ENCODE assay signal across 17 cellular contexts in genomic region chr10:34405611-34406462, GRCh38.
DNase-seq lines count a peak whose midpoint lies in the region; ATAC-seq and TF ChIP-seq lines count a peak whose summit lies in the region.
"Had no signal": no experiment of that assay in that cellular context is flagged by ENCODE, and none has a peak within 500 bp of the region (broad histone marks: within the 10 kb centered on the region; RNA-seq: fewer than 3 reads in every experiment).

No MANE protein-coding gene starts in this region.

- no TSS peak for BruUV-seq in Panc1 (replicated peaks; lab: Mats Ljungman, UMichigan)

- ATAC-seq in Panc1 (peak; percentile 74), GM21360 (IDR thresholded peaks at IDR 0.05; ENCODE audit: unreplicated experiment) (no peak), HG03280 (IDR thresholded peaks at IDR 0.05; ENCODE audit: unreplicated experiment) (no peak)
- ATAC-seq: lower lobe of right lung; stimulated activated naive CD8-positive, alpha-beta T cell treated with anti-CD3 and anti-CD28 coated beads, Interleukin-15, amount 100 ng/mL, for 72 hours had no signal

- no peak overlapping the region for H3K4me3 ChIP-seq in Panc1 (ENCODE audit: low read depth in 2 of 2, low read length in 2 of 2)
- no peak overlapping the region for H3K4me3 ChIP-seq in brain microvascular endothelial cell (ENCODE audit: low read depth, low read length)
- no peak overlapping the region for H3K4me3 ChIP-seq in mesodermal cell (ENCODE audit: extremely low read depth, insufficient read depth, low read length, poor library complexity, severe bottlenecking)
- H3K4me3 ChIP-seq in esophagus squamous epithelium: no peak overlapping the region
- no peak overlapping the region for H3K4me3 ChIP-seq in effector memory CD4-positive, alpha-beta T cell (ENCODE audit: insufficient read depth, low read depth, low read length, poor library complexity, severe bottlenecking)
- H3K4me3 ChIP-seq: lower lobe of right lung, MG63, skin epidermis had no signal

- H3K27ac ChIP-seq in Panc1 (ENCODE audit: low read length) (peak overlapping the region; percentile 9; the same call in 1 of the 2 replicates), brain microvascular endothelial cell (peak overlapping the region; percentile 30), mesodermal cell (ENCODE audit: low read depth, low read length, severe bottlenecking) (peak overlapping the region; percentile 75), esophagus squamous epithelium (no peak overlapping the region)
- H3K27ac ChIP-seq in effector memory CD4-positive, alpha-beta T cell (ENCODE audit: insufficient read depth, low read length, poor library complexity, severe bottlenecking): no peak overlapping the region
- H3K27ac ChIP-seq: lower lobe of right lung had no signal

- CTCF ChIA-PET in Panc1 (lab: Charles Lee): no interaction called here

- 85 to 100% methylated on average over 1 to 3 of the region's 3 CpGs for WGBS in mesodermal cell (ENCODE audit: insufficient coverage in 2 of 2), 2 experiments
- WGBS in esophagus squamous epithelium, 2 donors: 56 to 63% methylated on average over 3 of the region's 3 CpGs

- DNase-seq in ELR (ENCODE audit: low read depth): peak; percentile 72
- no peak for DNase-seq in Panc1 (ENCODE audit: low read depth, low spot score)
- no peak for DNase-seq in brain microvascular endothelial cell
- no peak for DNase-seq in esophagus squamous epithelium (lab: John Stamatoyannopoulos, UW)
- DNase-seq in effector memory CD4-positive, alpha-beta T cell: no peak
- DNase-seq: activated B cell treated with CpG ODN at 0.5 μM for 24 hours; C1 segment of cervical spinal cord; GF-D8; H9; lower lobe of right lung; MG63; NCI-H2081 treated with DMSO at 0.1 percent for 48 hours; stimulated activated naive CD8-positive, alpha-beta T cell treated with anti-CD3 and anti-CD28 coated beads, Interleukin-15, amount 100 ng/mL, for 72 hours had no signal

- TF ChIP-seq CTCF in Panc1 (IDR thresholded peaks at IDR 0.05): no peak
- no peak for TF ChIP-seq CTCF in brain microvascular endothelial cell (IDR thresholded peaks at IDR 0.05; ENCODE audit: low read depth, low read length, missing control alignments)
- TF ChIP-seq CTCF in esophagus squamous epithelium (IDR thresholded peaks at IDR 0.05): no peak

- no peaks in the 10 kb centered on the region for H3K36me3 ChIP-seq in Panc1 (ENCODE audit: control insufficient read depth, insufficient read depth, low read length)
- H3K36me3 ChIP-seq in brain microvascular endothelial cell (replicated peaks): no peaks in the 10 kb centered on the region
- H3K36me3 ChIP-seq in mesodermal cell (ENCODE audit: control insufficient read depth, insufficient read depth, low read length): no peaks in the 10 kb centered on the region
- no peaks in the 10 kb centered on the region for H3K36me3 ChIP-seq in esophagus squamous epithelium
- H3K36me3 ChIP-seq in effector memory CD4-positive, alpha-beta T cell (ENCODE audit: control insufficient read depth, insufficient read depth, low read length): no peaks in the 10 kb centered on the region
- H3K36me3 ChIP-seq: lower lobe of right lung, MG63 had no signal

- in situ Hi-C loops in Panc1 (cut with HindIII; ENCODE audit: low pct_unique_long_range_greater_than_20kb, low sequenced_read_pairs) (no loop called here), brain microvascular endothelial cell (cut with HindIII; ENCODE audit: low pct_ligation_motif_present, low sequenced_read_pairs) (no loop called here)

- intact Hi-C loops in Panc1 (cut with micrococcal nuclease; ENCODE audit: unreplicated experiment): no loop called here
- intact Hi-C loops in esophagus squamous epithelium (cut with DNase I): no loop called here

- H3K9me3 ChIP-seq in Panc1 (ENCODE audit: control insufficient read depth, insufficient read depth, low read depth, low read length) (no peaks in the 10 kb centered on the region), mesodermal cell (ENCODE audit: control insufficient read depth, low read length) (no peaks in the 10 kb centered on the region), esophagus squamous epithelium (no peaks in the 10 kb centered on the region)
- no peaks in the 10 kb centered on the region for H3K9me3 ChIP-seq in effector memory CD4-positive, alpha-beta T cell (ENCODE audit: control insufficient read depth, low read length)
- H3K9me3 ChIP-seq: lower lobe of right lung, MG63 had no signal

- H3K4me1 ChIP-seq in Panc1 (ENCODE audit: control insufficient read depth, insufficient read depth, low read length): no peaks in the 10 kb centered on the region; the same call in 1 of the 2 replicates
- peaks cover 17% of the 10 kb centered on the region for H3K4me1 ChIP-seq in mesodermal cell (ENCODE audit: control insufficient read depth, insufficient read depth, low read length, poor library complexity, severe bottlenecking)
- H3K4me1 ChIP-seq in esophagus squamous epithelium: peaks cover 0 to 9% (median 3%) of the 10 kb centered on the region in 3 donors
- no peaks in the 10 kb centered on the region for H3K4me1 ChIP-seq in effector memory CD4-positive, alpha-beta T cell (ENCODE audit: control insufficient read depth, insufficient read depth, low read length, poor library complexity, severe bottlenecking)
- H3K4me1 ChIP-seq: lower lobe of right lung had no signal

- no peak for TF ChIP-seq POLR2A in esophagus squamous epithelium (IDR thresholded peaks at IDR 0.05)

- POLR2A ChIA-PET in Panc1 (lab: Charles Lee): interaction anchor here (0.6 kb wide), 1 partner anchor 13 kb away, joined by 4 read pairs; no protein-coding TSS in a partner anchor

- H3K27me3 ChIP-seq in Panc1 (ENCODE audit: control insufficient read depth, insufficient read depth, low read length): no peaks in the 10 kb centered on the region
- H3K27me3 ChIP-seq in brain microvascular endothelial cell (replicated peaks): no peaks in the 10 kb centered on the region
- no peaks in the 10 kb centered on the region for H3K27me3 ChIP-seq in esophagus squamous epithelium
- H3K27me3 ChIP-seq in effector memory CD4-positive, alpha-beta T cell (replicated peaks; ENCODE audit: control insufficient read depth, insufficient read depth, low read length, poor library complexity, severe bottlenecking): no peaks in the 10 kb centered on the region
- H3K27me3 ChIP-seq: MG63 had no signal

Comparison
In these comparisons a context has a peak if more than half of its experiments do, and no peak if none do; other contexts are left out.
1. H3K27ac ChIP-seq: peak in Panc1 (single experiment), brain microvascular endothelial cell (single experiment) and mesodermal cell (single experiment); none in esophagus squamous epithelium (0 of 4) and effector memory CD4-positive, alpha-beta T cell (single experiment).